In genomic region chr5:98292496-98292895, GRCh38 we compare ENCODE assay signal across 14 cellular contexts.
"Had no signal": no experiment of that assay in that cellular context is flagged by ENCODE, and none has a peak within 500 bp of the region (broad histone marks: within the 10 kb centered on the region; RNA-seq: fewer than 3 reads in every experiment).

No MANE protein-coding gene starts in this region.

- H3K36me3 Mint-ChIP-seq: activated naive CD8-positive, alpha-beta T cell treated with anti-CD3 and anti-CD28 coated beads for 36 hours had no signal

- H3K4me3 ChIP-seq: cardiac muscle cell, colonic mucosa, gastrocnemius medialis, ovary had no signal

- H3K27me3 Mint-ChIP-seq: activated naive CD8-positive, alpha-beta T cell treated with anti-CD3 and anti-CD28 coated beads for 36 hours had no signal

- H3K27ac ChIP-seq: cardiac muscle cell, colonic mucosa, gastrocnemius medialis, ovary had no signal

- H3K4me1 ChIP-seq: colonic mucosa, gastrocnemius medialis had no signal

- DNase-seq: activated CD4-positive, alpha-beta T cell treated with anti-CD3 and anti-CD28 coated beads, Interleukin-2, amount 50 U/mL, for 4 hours; activated CD4-positive, CD25-positive, alpha-beta regulatory T cell treated with anti-CD3 and anti-CD28 coated beads, Interleukin-2, amount 50 U/mL, for 72 hours; activated gamma-delta T cell treated with Interleukin-2 at 50 U/mL for 16 hours; activated naive CD8-positive, alpha-beta T cell treated with anti-CD3 and anti-CD28 coated beads for 36 hours; activated T-cell treated with anti-CD3 and anti-CD28 coated beads, Interleukin-2, amount 50 U/mL, for 4 hours; colonic mucosa; gastrocnemius medialis; kidney; nephron progenitor cell; ovary; stimulated activated CD4-positive, alpha-beta T cell treated with anti-CD3 and anti-CD28 coated beads, Interleukin-15, amount 100 ng/mL, for 24 hours; stimulated activated CD4-positive, alpha-beta T cell treated with anti-CD3 and anti-CD28 coated beads, Interleukin-4, amount 100 ng/mL, for 4 hours had no signal

- H3K27ac Mint-ChIP-seq: activated naive CD8-positive, alpha-beta T cell treated with anti-CD3 and anti-CD28 coated beads for 36 hours; nephron progenitor cell; T-helper 2 cell treated with Interferon-gamma antibody and Interleukin-4, amounts not matched to agents 5 μg/mL and 100 μg/mL, for 36 hours had no signal

- H3K9me3 ChIP-seq: colonic mucosa, gastrocnemius medialis, ovary had no signal

- H3K4me3 Mint-ChIP-seq: activated naive CD8-positive, alpha-beta T cell treated with anti-CD3 and anti-CD28 coated beads for 36 hours; activated T-cell treated with anti-CD3 and anti-CD28 coated beads, Interleukin-2, amount 50 U/mL, for 4 hours; nephron progenitor cell; T-helper 2 cell treated with Interferon-gamma antibody and Interleukin-4, amounts not matched to agents 5 μg/mL and 100 μg/mL, for 36 hours had no signal

- H3K9me3 Mint-ChIP-seq: activated naive CD8-positive, alpha-beta T cell treated with anti-CD3 and anti-CD28 coated beads for 36 hours; activated T-cell treated with anti-CD3 and anti-CD28 coated beads, Interleukin-2, amount 50 U/mL, for 4 hours; nephron progenitor cell; T-helper 2 cell treated with Interferon-gamma antibody and Interleukin-4, amounts not matched to agents 5 μg/mL and 100 μg/mL, for 36 hours had no signal

- H3K36me3 ChIP-seq: cardiac muscle cell, colonic mucosa, gastrocnemius medialis, ovary had no signal

- ATAC-seq: activated T-cell treated with anti-CD3 and anti-CD28 coated beads, Interleukin-2, amount 50 U/mL, for 4 hours; gastrocnemius medialis had no signal

- H3K27me3 ChIP-seq: cardiac muscle cell, colonic mucosa, gastrocnemius medialis, ovary had no signal

- H3K4me1 Mint-ChIP-seq: activated naive CD8-positive, alpha-beta T cell treated with anti-CD3 and anti-CD28 coated beads for 36 hours; nephron progenitor cell had no signal
